Comparison of ENCODE assay signal across 8 cellular contexts in genomic region chr22:44325718-44326548, GRCh38. TPM values are rescaled to one million over a fixed set of nuclear protein-coding genes. Genes with fewer than 3 reads are reported as not detected.
A peak's percentile ranks its signal among the peaks of the same experiment; 100 is the strongest.
DNase-seq lines count a peak whose midpoint lies in the region; ATAC-seq and TF ChIP-seq lines count a peak whose summit lies in the region.

No MANE protein-coding gene starts in this region.

- no peak for TF ChIP-seq CTCF in HEK293 (tag by site-specific recombination; IDR thresholded peaks at IDR 0.05)
- 0 out of 2 replicates have a peak, but pooled peaks have one; percentile 27 for TF ChIP-seq CTCF in WI38 (IDR thresholded peaks at IDR 0.05; ENCODE audit: low read depth, low read length)
- TF ChIP-seq CTCF in right atrium auricular region (IDR thresholded peaks at IDR 0.05): peak in 1 of 2 donors; percentile 42
- TF ChIP-seq CTCF in smooth muscle cell (IDR thresholded peaks at IDR 0.05; ENCODE audit: borderline replicate concordance, insufficient read depth, poor library complexity, severe bottlenecking): no peak

- H3K4me1 ChIP-seq in HEK293 (ENCODE audit: control insufficient read depth, insufficient read depth, low read length) (no peaks in the 10 kb centered on the region), right atrium auricular region (peaks cover 0 to 15% of the 10 kb centered on the region in 2 donors), smooth muscle cell (ENCODE audit: low read depth) (peaks cover 17% of the 10 kb centered on the region)

- H3K4me2 ChIP-seq in smooth muscle cell: peak overlapping the region; percentile 66

- POLR2A ChIA-PET in HEK293 (lab: Yijun Ruan, JAX): interaction anchor here (0.7 kb wide), 1 partner anchor 308 kb away, joined by 4 read pairs; no protein-coding TSS in a partner anchor

- peak overlapping the region; percentile 25 for H3K4me3 ChIP-seq in HEK293 (ENCODE audit: low read depth, low read length)
- peak overlapping the region; percentile 73 for H3K4me3 ChIP-seq in WI38 (ENCODE audit: low read depth, low read length)
- peak overlapping the region; percentile 27 to 54 for H3K4me3 ChIP-seq in right atrium auricular region
- H3K4me3 ChIP-seq in smooth muscle cell: peak overlapping the region; percentile 42

- H4K20me1 ChIP-seq in smooth muscle cell (ENCODE audit: low read depth): no peaks in the 10 kb centered on the region

- H3K79me2 ChIP-seq in smooth muscle cell (ENCODE audit: low read depth): no peaks in the 10 kb centered on the region

- peak overlapping the region; percentile 30 for H2AFZ ChIP-seq in smooth muscle cell (ENCODE audit: low read depth)

- H3K27ac ChIP-seq in HEK293 (ENCODE audit: extremely low read depth, low read depth, low read length) (no peak overlapping the region), right atrium auricular region (peak overlapping the region in 1 of 2 donors; percentile 28), smooth muscle cell (ENCODE audit: low read depth) (no peak overlapping the region)

- ATAC-seq in GM21515 (IDR thresholded peaks at IDR 0.05; ENCODE audit: unreplicated experiment) (no peak), GM19455 (IDR thresholded peaks at IDR 0.05; ENCODE audit: unreplicated experiment) (no peak)

- no peaks in the 10 kb centered on the region for H3K9me3 ChIP-seq in HEK293 (ENCODE audit: control insufficient read depth, insufficient read depth, low read depth, low read length)
- H3K9me3 ChIP-seq in right atrium auricular region: no peaks in the 10 kb centered on the region
- H3K9me3 ChIP-seq in smooth muscle cell (replicated peaks; ENCODE audit: low read depth): no peaks in the 10 kb centered on the region

- DNase-seq in right atrium auricular region (ENCODE audit: low spot score) (no peak), smooth muscle cell (lab: John Stamatoyannopoulos, UW; ENCODE audit: unreplicated experiment) (no peak), NCI-H510A (lab: John Stamatoyannopoulos, UW) (no peak), NCI-H1694 treated with DMSO at 0.1 percent for 48 hours (lab: John Stamatoyannopoulos, UW) (no peak)

- 70% methylated on average over 25 of the region's 25 CpGs for WGBS in smooth muscle cell (ENCODE audit: low lambda C conversion rate)

- CTCF ChIA-PET in HEK293 (lab: Yijun Ruan, JAX): no interaction called here

- H3K27me3 ChIP-seq in right atrium auricular region (peaks cover 0 to 4% of the 10 kb centered on the region in 2 donors), smooth muscle cell (ENCODE audit: low read depth) (peaks cover 34% of the 10 kb centered on the region)

- H3F3A ChIP-seq in smooth muscle cell (ENCODE audit: low read depth): no peaks in the 10 kb centered on the region

- H3K9ac ChIP-seq in smooth muscle cell (ENCODE audit: low read depth): no peak overlapping the region

- H3K36me3 ChIP-seq in HEK293 (ENCODE audit: control insufficient read depth in 2 of 2, insufficient read depth in 1 of 2, low read length in 2 of 2) (no peaks in the 10 kb centered on the region), right atrium auricular region (no peaks in the 10 kb centered on the region), smooth muscle cell (ENCODE audit: low read depth) (no peaks in the 10 kb centered on the region)

TF ChIP-seq in HEK293, 187 proteins besides CTCF, POLR2A, EP300 and RAD21:
- TF ChIP-seq ZBTB17 (tag by site-specific recombination; IDR thresholded peaks at IDR 0.05) (no peak), ZNF394 (tag by site-specific recombination; IDR thresholded peaks at IDR 0.05; ENCODE audit: borderline replicate concordance) (no peak), ZSCAN30 (tag by site-specific recombination; IDR thresholded peaks at IDR 0.05) (no peak)

RNA-seq across cellular contexts. Expression of gene SHISAL1, which starts 13.2 kb away (rescaled TPM):
- 1 to 10 TPM in 1 of 2 donors, under 1 TPM in 1; 0.26 to 2.0 TPM for total RNA-seq in right atrium auricular region
- total RNA-seq in smooth muscle cell: 1.9 TPM in 2 replicates
- 0.39 and 0.78 TPM in 2 replicates for polyA plus RNA-seq in smooth muscle cell
